22 cellular contexts compared by ENCODE assay signal in the genomic region with DNA sequence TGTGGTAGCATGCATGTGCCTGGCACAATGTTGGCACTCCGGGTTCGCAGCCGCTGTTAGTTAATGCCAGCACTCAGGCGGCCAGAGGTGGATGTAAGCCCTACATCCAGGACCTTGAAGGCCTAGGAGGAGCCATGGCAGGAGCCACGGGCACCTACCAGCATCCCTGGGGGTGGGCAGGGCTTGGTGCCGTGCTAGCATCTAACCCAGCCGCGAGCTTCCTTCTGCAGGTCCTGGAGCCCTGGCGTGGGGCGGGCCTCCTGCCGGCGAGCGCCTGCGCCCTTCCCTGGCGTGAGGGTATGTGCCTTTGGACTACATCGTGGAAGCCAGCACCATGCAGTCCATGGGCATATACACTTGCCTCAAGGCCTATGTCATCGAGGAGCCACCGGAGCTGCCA. TPM values are rescaled to one million over a fixed set of nuclear protein-coding genes. Genes with fewer than 3 reads are reported as not detected.
DNase-seq lines count a peak whose midpoint lies in the region; ATAC-seq, FAIRE-seq and TF ChIP-seq lines count a peak whose summit lies in the region.
"Had no signal": no experiment of that assay in that cellular context is flagged by ENCODE, and none has a peak within 500 bp of the region (broad histone marks: within the 10 kb centered on the region; RNA-seq: fewer than 3 reads in every experiment).

No MANE protein-coding gene starts in this region.

- TF ChIP-seq EP300 in H1 (IDR thresholded peaks at IDR 0.05; ENCODE audit: borderline replicate concordance in 1 of 2, low read depth in 2 of 2, low read length in 2 of 2) = no peak

- no peak overlapping the region for H4K5ac ChIP-seq in H1 (ENCODE audit: insufficient read length, low read depth, low read length)

- no TSS peak for BruUV-seq in MCF 10A (replicated peaks; lab: Mats Ljungman, UMichigan)

- intact Hi-C loops in left ventricle myocardium superior (cut with micrococcal nuclease) = no loop called here
- intact Hi-C loops in left ventricle myocardium inferior (cut with micrococcal nuclease) = no loop called here
- intact Hi-C loops in MCF 10A (cut with micrococcal nuclease) = no loop called here

- CTCF ChIA-PET in H1 (lab: Charles Lee; ENCODE audit: partially characterized antibody) (interaction anchor here (0.7 to 2.8 kb wide), 5 partner anchors 9 to 101 kb away, joined by 3 to 10 read pairs (median 4); no protein-coding TSS in a partner anchor), MCF 10A (lab: Yijun Ruan, JAX) (no interaction called here)

- H3K9me3 ChIP-seq in left ventricle myocardium inferior (replicated peaks) (no peaks in the 10 kb centered on the region), H1 (ENCODE audit: insufficient read depth in 2 of 2, low read depth in 1 of 2, low read length in 1 of 2) (no peaks in the 10 kb centered on the region), osteoblast (ENCODE audit: low read depth, low read length) (no peaks in the 10 kb centered on the region)

- no peak overlapping the region for H2AK5ac ChIP-seq in H1 (ENCODE audit: low read depth, low read length)

- peak overlapping the region; percentile 4 for H3K56ac ChIP-seq in H1 (replicated peaks; ENCODE audit: insufficient read length, low read depth, low read length)

- no peak for TF ChIP-seq POLR2A in H1 (IDR thresholded peaks at IDR 0.05; ENCODE audit: control extremely low read depth in 1 of 2, low read depth in 2 of 2, low read length in 2 of 2)

- no peak overlapping the region for H2BK5ac ChIP-seq in H1 (ENCODE audit: low read depth, low read length)

- H2BK15ac ChIP-seq in H1 (ENCODE audit: low read length) = no peak overlapping the region

- no peak overlapping the region for H3K14ac ChIP-seq in H1 (ENCODE audit: insufficient read length)

- WGBS in H1 (ENCODE audit: extremely low coverage in 1 of 2, insufficient coverage in 1 of 2, insufficient read length in 1 of 2, insufficient replicate concordance in 2 of 2, low coverage in 1 of 2, low lambda C conversion rate in 2 of 2, missing lambda C conversion rate in 1 of 2), 2 experiments = 91% methylated on average over 17 of the region's 18 CpGs; no CpG with 5 or more reads in 1 of the 2 experiments

- H3K27me3 ChIP-seq in left ventricle myocardium inferior (ENCODE audit: low read depth) (no peaks in the 10 kb centered on the region), H1 (replicated peaks in 1 of 4; ENCODE audit: control insufficient read depth in 3 of 4, extremely low read depth in 1 of 4, insufficient read depth in 3 of 4, low read length in 3 of 4) (no peaks in the 10 kb centered on the region), osteoblast (ENCODE audit: insufficient read depth, low read length) (no peaks in the 10 kb centered on the region)

- no peak overlapping the region for H2AFZ ChIP-seq in H1 (ENCODE audit: low read length)
- H2AFZ ChIP-seq in osteoblast (ENCODE audit: low read length) = no peak overlapping the region
- H2AFZ ChIP-seq: GM23248 had no signal

- no peak overlapping the region for H4K91ac ChIP-seq in H1 (replicated peaks; ENCODE audit: insufficient read length, low read length)

- H3K36me3 ChIP-seq in left ventricle myocardium inferior (no peaks in the 10 kb centered on the region), H1 (ENCODE audit: control insufficient read depth in 2 of 4, insufficient read depth in 4 of 4, low read length in 3 of 4) (peaks cover 0 to 2% (median 0%) of the 10 kb centered on the region in 4 experiments; a peak in 4 of 8 replicates), osteoblast (ENCODE audit: insufficient read depth, low read length) (peaks cover 12% of the 10 kb centered on the region)

- H3K23me2 ChIP-seq in H1 (ENCODE audit: low read depth, low read length) = no peaks in the 10 kb centered on the region

- H2BK20ac ChIP-seq in H1 (ENCODE audit: low read length) = no peak overlapping the region

- TF ChIP-seq CTCF in left ventricle myocardium inferior (IDR thresholded peaks at IDR 0.05; ENCODE audit: borderline replicate concordance) (no peak), H1 (IDR thresholded peaks at IDR 0.05; ENCODE audit: control extremely low read depth in 1 of 3, insufficient read depth in 1 of 3, low read depth in 1 of 3, low read length in 3 of 3) (no peak), osteoblast (IDR thresholded peaks at IDR 0.05; ENCODE audit: extremely low read depth, low read depth, low read length) (no peak), MCF 10A (IDR thresholded peaks at IDR 0.05; ENCODE audit: unreplicated experiment) (no peak)

- no peaks in the 10 kb centered on the region for H3K36me3 Mint-ChIP-seq in MCF 10A (ENCODE audit: insufficient read depth, unreplicated experiment)
- H3K36me3 Mint-ChIP-seq: CD8-positive, alpha-beta T cell had no signal

- H3K27me3 Mint-ChIP-seq in MCF 10A (ENCODE audit: insufficient read depth, unreplicated experiment) = no peaks in the 10 kb centered on the region
- H3K27me3 Mint-ChIP-seq: B cell had no signal

- peak; percentile 19 for DNase-seq in left ventricle myocardium superior
- no peak for DNase-seq in left ventricle myocardium inferior
- DNase-seq in H1 (ENCODE audit: low read depth in 1 of 2, low spot score in 2 of 2) = no peak
- DNase-seq in osteoblast (ENCODE audit: insufficient read length, low spot score, missing footprints) = peak; percentile 55
- DNase-seq in MCF 10A (ENCODE audit: unreplicated experiment) = no peak
- DNase-seq in mucosa of gallbladder (ENCODE audit: low spot score) = no peak
- DNase-seq in NCI-H2081 treated with DMSO at 0.1 percent for 48 hours (lab: John Stamatoyannopoulos, UW) = no peak
- DNase-seq: C1 segment of cervical spinal cord; CD8-positive, alpha-beta T cell; DMS 273 treated with DMSO at 0.1 percent for 48 hours; DMS79; EL; GDM1; GM23248; H9 had no signal

- no peak for ATAC-seq in left ventricle myocardium superior
- ATAC-seq: CD8-positive, alpha-beta T cell; GM12878; HCT116 had no signal

- no peak overlapping the region for H2BK12ac ChIP-seq in H1 (ENCODE audit: low read depth, low read length)

- no peak overlapping the region for H3K4me3 Mint-ChIP-seq in MCF 10A (ENCODE audit: unreplicated experiment)
- H3K4me3 Mint-ChIP-seq: B cell; CD8-positive, alpha-beta T cell; H9 had no signal

- POLR2A ChIA-PET in H1 (lab: Charles Lee; ENCODE audit: partially characterized antibody) = no interaction called here
- POLR2A ChIA-PET in MCF 10A (lab: Yijun Ruan, JAX) = no interaction called here

- no peak for FAIRE-seq in H1 (lab: Jason Lieb, UNC)
- FAIRE-seq: A204.1, D721Med, GM12878, GM19239 had no signal

- H3K79me1 ChIP-seq in H1 (ENCODE audit: low read depth, low read length) = no peaks in the 10 kb centered on the region

- no peak overlapping the region for H3K27ac Mint-ChIP-seq in MCF 10A (ENCODE audit: low read depth, unreplicated experiment)
- H3K27ac Mint-ChIP-seq: B cell; CD8-positive, alpha-beta T cell had no signal

- TF ChIP-seq RAD21 in H1 (IDR thresholded peaks at IDR 0.05 in 1 of 2, conservative IDR thresholded peaks at IDR 0.05 in 1 of 2; ENCODE audit: low read depth in 2 of 2, low read length in 2 of 2) = no peak

- H3K4me1 Mint-ChIP-seq in MCF 10A (ENCODE audit: insufficient read depth, unreplicated experiment) = no peaks in the 10 kb centered on the region
- H3K4me1 Mint-ChIP-seq: B cell had no signal

- no peaks in the 10 kb centered on the region for H3K9me3 Mint-ChIP-seq in MCF 10A (ENCODE audit: unreplicated experiment)
- H3K9me3 Mint-ChIP-seq: CD8-positive, alpha-beta T cell; H9 had no signal

- H3K4me3 ChIP-seq in left ventricle myocardium inferior (no peak overlapping the region), H1 (ENCODE audit: extremely low read depth in 1 of 4, insufficient read depth in 2 of 4, low read depth in 3 of 4, low read length in 4 of 4) (no peak overlapping the region), osteoblast (ENCODE audit: insufficient read depth, low read length) (no peak overlapping the region)
- H3K4me3 ChIP-seq: GM12878, GM23248 had no signal

- H3K23ac ChIP-seq in H1 (ENCODE audit: insufficient read length) = no peak overlapping the region

- H3K4me2 ChIP-seq in H1 (ENCODE audit: insufficient read depth in 1 of 2, low read depth in 2 of 2, low read length in 2 of 2) (no peak overlapping the region), osteoblast (ENCODE audit: insufficient read depth, low read length) (no peak overlapping the region)

- no peak overlapping the region for H2BK120ac ChIP-seq in H1 (replicated peaks; ENCODE audit: low read depth, low read length)

- no peak overlapping the region for H3K27ac ChIP-seq in left ventricle myocardium inferior (replicated peaks)
- no peak overlapping the region for H3K27ac ChIP-seq in H1 (ENCODE audit: low read depth, low read length)
- H3K27ac ChIP-seq in osteoblast (ENCODE audit: low read depth, low read length) = no peak overlapping the region
- H3K27ac ChIP-seq: 22Rv1, GM23248 had no signal

- no peak overlapping the region for H3K9ac ChIP-seq in H1 (replicated peaks in 1 of 4; ENCODE audit: extremely low read depth in 1 of 4, low read depth in 3 of 4, low read length in 3 of 4)
- H3K9ac ChIP-seq: GM23248 had no signal

- H4K20me1 ChIP-seq in H1 (replicated peaks in 1 of 2; ENCODE audit: control insufficient read depth in 1 of 2, insufficient read depth in 2 of 2, low read length in 2 of 2) = peaks cover 0 to 2% of the 10 kb centered on the region in 2 experiments
- no peaks in the 10 kb centered on the region for H4K20me1 ChIP-seq in osteoblast (ENCODE audit: insufficient read depth, low read length)

- H3K4me1 ChIP-seq in left ventricle myocardium inferior (peaks cover 85% of the 10 kb centered on the region), H1 (replicated peaks in 1 of 4; ENCODE audit: control insufficient read depth in 3 of 4, insufficient read depth in 4 of 4, low read length in 3 of 4) (peaks cover 0 to 24% (median 6%) of the 10 kb centered on the region in 4 experiments; a peak in 6 of 7 replicates), osteoblast (ENCODE audit: insufficient read depth, low read length) (peaks cover 12% of the 10 kb centered on the region)

- no peak overlapping the region for H3K4ac ChIP-seq in H1 (replicated peaks; ENCODE audit: insufficient read length, low read depth, low read length)

- H3K18ac ChIP-seq in H1 (ENCODE audit: extremely low read depth, low read length) = no peak overlapping the region

- H4K8ac ChIP-seq in H1 (ENCODE audit: extremely low read depth, insufficient read depth, low read length) = no peak overlapping the region

- no peaks in the 10 kb centered on the region for H3K79me2 ChIP-seq in H1 (ENCODE audit: control insufficient read depth in 1 of 2, insufficient read depth in 2 of 2, low read length in 2 of 2)
- H3K79me2 ChIP-seq in osteoblast (ENCODE audit: insufficient read depth, low read length) = no peaks in the 10 kb centered on the region

RNA-seq across cellular contexts. Expression of a gene that starts 53.8 kb away (rescaled TPM):
- 11.0 TPM for total RNA-seq in left ventricle myocardium superior
- total RNA-seq in left ventricle myocardium inferior = 6.4 TPM
- 22.5 and 22.8 TPM in 2 replicates for total RNA-seq in H1 (2021; fragmentation: NEBNext Ultra II Directional; extraction: Animal tissue kit (Norgen Biotek cat#: 25700))
- polyA plus RNA-seq in H1 (2011; rRNA removed) = 15.1 and 26.0 TPM in 2 replicates
- 17.3 TPM for polyA plus RNA-seq in H1 (2011; cell fraction: cytosol; rRNA removed)
- polyA plus RNA-seq in H1 (2011; cell fraction: nucleus; rRNA removed) = 250 TPM
- polyA plus RNA-seq in H1 (2012, experiment 1 of 2) = 15.6 to 20.3 TPM (median 17.3 TPM) in 4 replicates
- polyA plus RNA-seq in H1 (2012, experiment 2 of 2) = 4.8 TPM
- polyA plus RNA-seq in H1 (2013, experiment 1 of 2) = 17.7 TPM
- polyA plus RNA-seq in H1 (2013, experiment 2 of 2) = 15.1 TPM
- 12.9 and 15.0 TPM in 2 replicates for polyA minus RNA-seq in H1 (2011; rRNA and poly(A)+ RNA removed)
- polyA minus RNA-seq in H1 (2011; cell fraction: cytosol; rRNA and poly(A)+ RNA removed) = 7.2 TPM
- 55.6 TPM for polyA minus RNA-seq in H1 (2011; cell fraction: nucleus; rRNA and poly(A)+ RNA removed)
- total RNA-seq in osteoblast = 10.1 and 11.8 TPM in 2 replicates
- total RNA-seq in MCF 10A (2022) = 1.3 and 2.9 TPM in 2 replicates
- 41.1 TPM for total RNA-seq in mucosa of gallbladder
- polyA plus RNA-seq: GM12878 had no signal

Comparison
In these comparisons a context has a peak if more than half of its experiments do, and no peak if none do; other contexts are left out.
1. DNase-seq: peak in left ventricle myocardium superior (single experiment) and osteoblast (single experiment); none in left ventricle myocardium inferior (single experiment), H1 (0 of 2), MCF 10A (single experiment), mucosa of gallbladder (single experiment) and NCI-H2081 treated with DMSO at 0.1 percent for 48 hours (single experiment).